ENCODE assay signal across 8 cellular contexts in the genomic region with DNA sequence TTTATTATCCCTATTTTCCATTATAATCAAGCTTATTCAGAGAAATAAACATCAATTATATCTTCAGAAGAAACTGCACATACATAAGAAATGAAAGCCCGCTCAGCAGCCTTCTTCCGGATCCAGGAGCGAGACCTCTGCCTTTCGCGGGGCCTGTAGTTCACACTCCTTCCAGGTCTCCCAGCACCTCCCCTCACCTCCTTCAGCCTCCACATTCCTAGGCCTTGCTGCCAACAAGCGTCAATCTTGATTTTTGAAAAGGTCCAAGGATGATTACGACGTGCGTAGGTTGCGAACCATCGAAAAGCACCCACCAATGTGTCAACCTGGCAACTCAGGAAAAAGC. TPM values are rescaled to one million over a fixed set of nuclear protein-coding genes. Genes with fewer than 3 reads are reported as not detected.
DNase-seq lines count a peak whose midpoint lies in the region; ATAC-seq and TF ChIP-seq lines count a peak whose summit lies in the region.

No MANE protein-coding gene starts in this region.

- H3K4me1 Mint-ChIP-seq in CD8-positive, alpha-beta memory T cell: peaks cover 51 to 62% (median 51%) of the 10 kb centered on the region in 3 donors

- peak overlapping the region; percentile 99 to 100 (median 100) for H3K4me3 Mint-ChIP-seq in CD8-positive, alpha-beta memory T cell

- H3K27me3 ChIP-seq in CD8-positive, alpha-beta memory T cell (ENCODE audit: insufficient read depth, low read length, poor library complexity, severe bottlenecking): no peaks in the 10 kb centered on the region
- no peaks in the 10 kb centered on the region for H3K27me3 ChIP-seq in HUES48 (ENCODE audit: control insufficient read depth, insufficient read depth, low read length)
- no peaks in the 10 kb centered on the region for H3K27me3 ChIP-seq in duodenal mucosa (ENCODE audit: control insufficient read depth in 1 of 2, insufficient read depth in 2 of 2, low read length in 2 of 2)
- no peaks in the 10 kb centered on the region for H3K27me3 ChIP-seq in neuronal stem cell (ENCODE audit: control insufficient read depth in 3 of 3, insufficient read depth in 3 of 3, low read depth in 1 of 3, low read length in 3 of 3)

- no peak overlapping the region for H3K27ac ChIP-seq in CD8-positive, alpha-beta memory T cell (ENCODE audit: low read depth, low read length)
- H3K27ac ChIP-seq in HUES48 (ENCODE audit: low read depth, low read length): no peak overlapping the region
- no peak overlapping the region for H3K27ac ChIP-seq in duodenal mucosa (ENCODE audit: low read depth, low read length)
- no peak overlapping the region for H3K27ac ChIP-seq in neuronal stem cell (replicated peaks; ENCODE audit: low read length)

- no peak overlapping the region for H2BK15ac ChIP-seq in neuronal stem cell (ENCODE audit: low read length)

- no peak overlapping the region for H3K9ac ChIP-seq in HUES48 (ENCODE audit: low read depth, low read length)
- peak overlapping the region in 1 of 2 donors; percentile 18 for H3K9ac ChIP-seq in duodenal mucosa (ENCODE audit: low read depth in 1 of 2, low read length in 2 of 2)
- no peak overlapping the region for H3K9ac ChIP-seq in neuronal stem cell (ENCODE audit: low read depth, low read length, poor library complexity)

- H2BK120ac ChIP-seq in neuronal stem cell (ENCODE audit: low read depth, low read length): no peak overlapping the region

- no peak overlapping the region for H3K23ac ChIP-seq in neuronal stem cell (ENCODE audit: low read depth, low read length, poor library complexity)

- WGBS in neuronal stem cell (ENCODE audit: extremely low coverage in 2 of 2, insufficient read length in 2 of 2, insufficient replicate concordance in 1 of 2), 2 donors: no CpG with 5 or more reads among the region's 11 CpGs

- no peak for DNase-seq in CD8-positive, alpha-beta memory T cell
- DNase-seq in neuronal stem cell (ENCODE audit: low spot score): no peak
- DNase-seq in NCI-H1417 treated with DMSO at 0.1 percent for 48 hours (lab: John Stamatoyannopoulos, UW): no peak
- no peak for DNase-seq in AG08396 (ENCODE audit: low spot score)
- no peak for DNase-seq in GM10248 (ENCODE audit: extremely low spot score)

- no peak overlapping the region for H2BK12ac ChIP-seq in neuronal stem cell (ENCODE audit: low read length)

- POLR2A ChIA-PET in CD8-positive, alpha-beta memory T cell (lab: Charles Lee): interaction anchor here (0.6 to 0.7 kb wide), 2 partner anchors 1416 to 1975 kb away, joined by 3 read pairs; partner anchors contain the start of gene PDIA6
- POLR2A ChIA-PET in GM10248 (lab: Yijun Ruan, JAX): no interaction called here

- H3K36me3 Mint-ChIP-seq in CD8-positive, alpha-beta memory T cell: peaks cover 0 to 7% (median 0%) of the 10 kb centered on the region in 3 donors

- peak overlapping the region; percentile 99 for H2AFZ ChIP-seq in neuronal stem cell (ENCODE audit: low read length)

- TF ChIP-seq CTCF in GM10248 (IDR thresholded peaks at IDR 0.05; ENCODE audit: control extremely low read depth, extremely low read depth, low read depth, missing control alignments): no peak

- H3K79me1 ChIP-seq in neuronal stem cell (ENCODE audit: low read depth, low read length): peaks cover 3% of the 10 kb centered on the region

- H3K4ac ChIP-seq in neuronal stem cell (ENCODE audit: low read length): no peak overlapping the region

- no peak overlapping the region for H4K8ac ChIP-seq in neuronal stem cell (ENCODE audit: low read depth, low read length)

- H3K4me1 ChIP-seq in CD8-positive, alpha-beta memory T cell (ENCODE audit: insufficient read depth, low read length): peaks cover 35% of the 10 kb centered on the region
- H3K4me1 ChIP-seq in HUES48 (ENCODE audit: control insufficient read depth, insufficient read depth, low read length) (no peaks in the 10 kb centered on the region), duodenal mucosa (ENCODE audit: control insufficient read depth in 1 of 2, insufficient read depth in 2 of 2, low read length in 2 of 2) (peaks cover 15 to 21% of the 10 kb centered on the region in 2 donors), neuronal stem cell (ENCODE audit: control insufficient read depth in 2 of 2, insufficient read depth in 1 of 2, low read depth in 1 of 2, low read length in 2 of 2) (peaks cover 1 to 3% of the 10 kb centered on the region in 2 donors)

- no peak overlapping the region for H4K91ac ChIP-seq in neuronal stem cell (ENCODE audit: low read depth, low read length, poor library complexity)

- CTCF ChIA-PET in CD8-positive, alpha-beta memory T cell (lab: Charles Lee): no interaction called here
- CTCF ChIA-PET in GM10248 (lab: Yijun Ruan, JAX): no interaction called here

- H3K14ac ChIP-seq in neuronal stem cell (ENCODE audit: low read length): no peak overlapping the region

- H2AK5ac ChIP-seq in neuronal stem cell (ENCODE audit: low read depth, low read length): no peak overlapping the region

- H3K18ac ChIP-seq in neuronal stem cell (ENCODE audit: low read length): no peak overlapping the region

- peaks cover 3 to 5% of the 10 kb centered on the region in 2 donors for H3K27me3 Mint-ChIP-seq in CD8-positive, alpha-beta memory T cell

- peak overlapping the region in 4 of 8 donors; percentile 17 to 88 (median 55) for H3K27ac Mint-ChIP-seq in CD8-positive, alpha-beta memory T cell

- no peak for ATAC-seq in GM21576 (IDR thresholded peaks at IDR 0.05; ENCODE audit: unreplicated experiment)

- no peaks in the 10 kb centered on the region for H3K36me3 ChIP-seq in CD8-positive, alpha-beta memory T cell (ENCODE audit: insufficient read depth, low read length)
- no peaks in the 10 kb centered on the region for H3K36me3 ChIP-seq in HUES48 (ENCODE audit: control insufficient read depth, insufficient read depth, low read length)
- no peaks in the 10 kb centered on the region for H3K36me3 ChIP-seq in duodenal mucosa (ENCODE audit: control insufficient read depth in 1 of 2, insufficient read depth in 2 of 2, low read length in 2 of 2)
- H3K36me3 ChIP-seq in neuronal stem cell (replicated peaks in 1 of 2; ENCODE audit: control insufficient read depth in 2 of 2, insufficient read depth in 2 of 2, low read length in 2 of 2): no peaks in the 10 kb centered on the region

- H3K9me3 Mint-ChIP-seq in CD8-positive, alpha-beta memory T cell: no peaks in the 10 kb centered on the region

- H2BK5ac ChIP-seq in neuronal stem cell (ENCODE audit: low read length): no peak overlapping the region

- peak overlapping the region; percentile 57 for H3K4me3 ChIP-seq in CD8-positive, alpha-beta memory T cell (ENCODE audit: low read length)
- H3K4me3 ChIP-seq in HUES48 (ENCODE audit: low read depth, low read length) (peak overlapping the region; percentile 94), duodenal mucosa (ENCODE audit: low read depth in 1 of 2, low read length in 2 of 2) (peak overlapping the region; percentile 57 to 95), neuronal stem cell (ENCODE audit: low read length in 2 of 2) (peak overlapping the region in 1 of 2 donors; percentile 95)

- no peaks in the 10 kb centered on the region for H3K9me3 ChIP-seq in CD8-positive, alpha-beta memory T cell (ENCODE audit: low read length)
- H3K9me3 ChIP-seq in HUES48 (ENCODE audit: control insufficient read depth, insufficient read depth, low read length) (no peaks in the 10 kb centered on the region), duodenal mucosa (ENCODE audit: control insufficient read depth in 1 of 2, low read length in 2 of 2) (no peaks in the 10 kb centered on the region), neuronal stem cell (replicated peaks in 1 of 2; ENCODE audit: control insufficient read depth in 2 of 2, insufficient read depth in 1 of 2, low read depth in 1 of 2, low read length in 2 of 2) (no peaks in the 10 kb centered on the region)

- no peak overlapping the region for H3K4me2 ChIP-seq in neuronal stem cell (ENCODE audit: insufficient read depth, low read length, poor library complexity, severe bottlenecking)

RNA-seq across cellular contexts. Expression of gene KIDINS220, which starts 0.4 kb away (rescaled TPM):
- total RNA-seq in CD8-positive, alpha-beta memory T cell: 10 to 100 TPM; 33.1 to 33.2 TPM
- polyA plus RNA-seq in CD8-positive, alpha-beta memory T cell: 25.6 TPM
- 18.1 TPM for polyA plus RNA-seq in neuronal stem cell (2013, experiment 1 of 2)
- polyA plus RNA-seq in neuronal stem cell (2013, experiment 2 of 2): 18.6 TPM
